ENCODE assay signal across 11 cellular contexts in the genomic region with DNA sequence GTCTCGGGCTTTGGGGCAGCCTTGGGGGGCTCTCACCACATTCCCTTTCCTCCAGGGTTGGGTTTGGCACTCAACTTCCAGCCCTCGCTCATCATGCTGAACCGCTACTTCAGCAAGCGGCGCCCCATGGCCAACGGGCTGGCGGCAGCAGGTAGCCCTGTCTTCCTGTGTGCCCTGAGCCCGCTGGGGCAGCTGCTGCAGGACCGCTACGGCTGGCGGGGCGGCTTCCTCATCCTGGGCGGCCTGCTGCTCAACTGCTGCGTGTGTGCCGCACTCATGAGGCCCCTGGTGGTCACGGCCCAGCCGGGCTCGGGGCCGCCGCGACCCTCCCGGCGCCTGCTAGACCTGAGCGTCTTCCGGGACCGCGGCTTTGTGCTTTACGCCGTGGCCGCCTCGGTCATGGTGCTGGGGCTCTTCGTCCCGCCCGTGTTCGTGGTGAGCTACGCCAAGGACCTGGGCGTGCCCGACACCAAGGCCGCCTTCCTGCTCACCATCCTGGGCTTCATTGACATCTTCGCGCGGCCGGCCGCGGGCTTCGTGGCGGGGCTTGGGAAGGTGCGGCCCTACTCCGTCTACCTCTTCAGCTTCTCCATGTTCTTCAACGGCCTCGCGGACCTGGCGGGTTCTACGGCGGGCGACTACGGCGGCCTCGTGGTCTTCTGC. TPM values are rescaled to one million over a fixed set of nuclear protein-coding genes. Genes with fewer than 3 reads are reported as not detected.
DNase-seq lines count a peak whose midpoint lies in the region; ATAC-seq, FAIRE-seq and TF ChIP-seq lines count a peak whose summit lies in the region.
"Had no signal": no experiment of that assay in that cellular context is flagged by ENCODE, and none has a peak within 500 bp of the region (broad histone marks: within the 10 kb centered on the region; RNA-seq: fewer than 3 reads in every experiment).

No MANE protein-coding gene starts in this region.

- H3K4me3 ChIP-seq in HEK293 (ENCODE audit: low read depth, low read length), result no peak overlapping the region
- no peak overlapping the region for H3K4me3 ChIP-seq in endodermal cell (ENCODE audit: low read length)
- no peak overlapping the region for H3K4me3 ChIP-seq in sigmoid colon
- H3K4me3 ChIP-seq in small intestine (ENCODE audit: low read depth in 1 of 2, low read length in 2 of 2), result no peak overlapping the region
- H3K4me3 ChIP-seq: pancreas had no signal

- WGBS in endodermal cell (ENCODE audit: insufficient coverage in 1 of 2, insufficient read length in 1 of 2), 2 experiments, result 97% methylated on average over 47 to 59 of the region's 59 CpGs
- 94 to 95% methylated on average over 59 of the region's 59 CpGs for WGBS in sigmoid colon, 2 donors
- WGBS in small intestine, 3 donors, result 91 to 93% (median 92%) methylated on average over 55 to 59 of the region's 59 CpGs

- H3K36me3 Mint-ChIP-seq in CD4-positive, alpha-beta T cell (ENCODE audit: low read depth), result peaks cover 23% of the 10 kb centered on the region
- H3K36me3 Mint-ChIP-seq in endodermal cell (ENCODE audit: low read depth), result peaks cover 6% of the 10 kb centered on the region

- H3K27me3 Mint-ChIP-seq in CD4-positive, alpha-beta T cell, result no peaks in the 10 kb centered on the region
- H3K27me3 Mint-ChIP-seq in endodermal cell (ENCODE audit: insufficient read depth), result no peaks in the 10 kb centered on the region
- H3K27me3 Mint-ChIP-seq: stimulated activated naive CD8-positive, alpha-beta T cell treated with anti-CD3 and anti-CD28 coated beads, Interleukin-15, Interleukin-2, amounts not matched to agents 100 ng/mL and 50 ng/mL, for 24 hours had no signal

- no peak for ATAC-seq in CD4-positive, alpha-beta T cell (ENCODE audit: poor library complexity)
- no peak for ATAC-seq in GM21381 (IDR thresholded peaks at IDR 0.05; ENCODE audit: unreplicated experiment)

- intact Hi-C loops in CD4-positive, alpha-beta T cell (cut with DNase I, micrococcal nuclease), result loop anchor here (2.0 to 10.0 kb wide), 7 partner anchors 35 to 202 kb away; a partner anchor contains a TSS
- intact Hi-C loops in sigmoid colon (cut with DNase I), result loop anchor here (2.0 kb wide), 1 partner anchor 62 kb away; no protein-coding TSS in a partner anchor

- FAIRE-seq in small intestine (lab: Jason Lieb, UNC), result no peak
- FAIRE-seq: pancreas had no signal

- H3K27ac Mint-ChIP-seq in CD4-positive, alpha-beta T cell, result peak overlapping the region; percentile 30
- no peak overlapping the region for H3K27ac Mint-ChIP-seq in endodermal cell
- H3K27ac Mint-ChIP-seq: stimulated activated naive CD8-positive, alpha-beta T cell treated with anti-CD3 and anti-CD28 coated beads, Interleukin-15, Interleukin-2, amounts not matched to agents 100 ng/mL and 50 ng/mL, for 24 hours had no signal

- TF ChIP-seq POLR2A in sigmoid colon (IDR thresholded peaks at IDR 0.05), result no peak

- POLR2A ChIA-PET in CD4-positive, alpha-beta T cell (lab: Charles Lee), result interaction anchor here (1.0 to 2.4 kb wide), 4 partner anchors 37 to 96 kb away, joined by 3 to 10 read pairs (median 4); a partner anchor contains a TSS
- POLR2A ChIA-PET in HEK293 (lab: Yijun Ruan, JAX), result interaction anchor here (1.1 to 2.5 kb wide), 4 partner anchors 13 to 55 kb away, joined by 3 to 13 read pairs (median 6); no protein-coding TSS in a partner anchor

- no peak overlapping the region for H3K9ac ChIP-seq in endodermal cell (ENCODE audit: extremely low read depth, low read length, poor library complexity, severe bottlenecking)

- H3K27ac ChIP-seq in CD4-positive, alpha-beta T cell (ENCODE audit: low read depth, low read length), result no peak overlapping the region
- H3K27ac ChIP-seq in HEK293 (ENCODE audit: extremely low read depth, low read depth, low read length), result no peak overlapping the region
- H3K27ac ChIP-seq in endodermal cell (ENCODE audit: low read depth, low read length), result no peak overlapping the region
- peak overlapping the region; percentile 62 to 90 (median 86) for H3K27ac ChIP-seq in sigmoid colon
- H3K27ac ChIP-seq in small intestine (ENCODE audit: low read depth in 1 of 2, low read length in 1 of 2), result no peak overlapping the region
- H3K27ac ChIP-seq: pancreas had no signal

- CTCF ChIA-PET in CD4-positive, alpha-beta T cell (lab: Charles Lee), result interaction anchor here (1.1 to 2.3 kb wide), 3 partner anchors 31 to 63 kb away, joined by 3 to 11 read pairs (median 7); no protein-coding TSS in a partner anchor
- CTCF ChIA-PET in HEK293 (lab: Yijun Ruan, JAX), result interaction anchor here (0.6 to 3.1 kb wide), 23 partner anchors 9 to 212 kb away, joined by 3 to 27 read pairs (median 5); a partner anchor contains a TSS

- no peak for TF ChIP-seq CTCF in CD4-positive, alpha-beta T cell (IDR thresholded peaks at IDR 0.05)
- TF ChIP-seq CTCF in HEK293 (tag by site-specific recombination; IDR thresholded peaks at IDR 0.05) (no peak), endodermal cell (conservative IDR thresholded peaks at IDR 0.05) (no peak), sigmoid colon (IDR thresholded peaks at IDR 0.05) (no peak)

- no peaks in the 10 kb centered on the region for H3K27me3 ChIP-seq in CD4-positive, alpha-beta T cell (ENCODE audit: control insufficient read depth, insufficient read depth, low read length)
- H3K27me3 ChIP-seq in endodermal cell (ENCODE audit: control insufficient read depth, insufficient read depth, low read length, poor library complexity, severe bottlenecking) (no peaks in the 10 kb centered on the region), sigmoid colon (no peaks in the 10 kb centered on the region), small intestine (ENCODE audit: control insufficient read depth in 2 of 2, insufficient read depth in 2 of 2, low read length in 2 of 2) (no peaks in the 10 kb centered on the region)
- H3K27me3 ChIP-seq: pancreas had no signal

- H3K36me3 ChIP-seq in HEK293 (ENCODE audit: control insufficient read depth in 2 of 2, insufficient read depth in 1 of 2, low read length in 2 of 2) (peaks cover 0 to 28% of the 10 kb centered on the region in 2 experiments; a peak in 1 of 3 replicates), endodermal cell (ENCODE audit: control insufficient read depth, insufficient read depth, low read length) (peaks cover 8% of the 10 kb centered on the region), sigmoid colon (peaks cover 0 to 19% (median 3%) of the 10 kb centered on the region in 4 donors), small intestine (ENCODE audit: control insufficient read depth in 2 of 2, insufficient read depth in 2 of 2, low read length in 2 of 2) (peaks cover 0 to 5% of the 10 kb centered on the region in 2 donors)

- no peaks in the 10 kb centered on the region for H3K9me3 ChIP-seq in CD4-positive, alpha-beta T cell (ENCODE audit: control insufficient read depth, low read length)
- H3K9me3 ChIP-seq in HEK293 (ENCODE audit: control insufficient read depth, insufficient read depth, low read depth, low read length) (no peaks in the 10 kb centered on the region), endodermal cell (ENCODE audit: control insufficient read depth, low read length) (no peaks in the 10 kb centered on the region), sigmoid colon (no peaks in the 10 kb centered on the region), small intestine (ENCODE audit: control insufficient read depth, low read depth) (no peaks in the 10 kb centered on the region)
- H3K9me3 ChIP-seq: pancreas had no signal

- H3K9me3 Mint-ChIP-seq in CD4-positive, alpha-beta T cell, result no peaks in the 10 kb centered on the region
- no peaks in the 10 kb centered on the region for H3K9me3 Mint-ChIP-seq in endodermal cell
- H3K9me3 Mint-ChIP-seq: stimulated activated naive CD8-positive, alpha-beta T cell treated with anti-CD3 and anti-CD28 coated beads, Interleukin-15, Interleukin-2, amounts not matched to agents 100 ng/mL and 50 ng/mL, for 24 hours had no signal

- peak in 1 of 10 experiments; percentile 21 for DNase-seq in CD4-positive, alpha-beta T cell
- DNase-seq in endodermal cell (peak; percentile 79), sigmoid colon (peak; percentile 74), small intestine (no peak), DMS 273 treated with DMSO at 0.1 percent for 48 hours (lab: John Stamatoyannopoulos, UW) (no peak), NCI-H226 (no peak)
- DNase-seq: amniotic stem cell had no signal

- H3K4me3 Mint-ChIP-seq in CD4-positive, alpha-beta T cell, result no peak overlapping the region
- H3K4me3 Mint-ChIP-seq in endodermal cell, result no peak overlapping the region
- H3K4me3 Mint-ChIP-seq: stimulated activated naive CD8-positive, alpha-beta T cell treated with anti-CD3 and anti-CD28 coated beads, Interleukin-15, Interleukin-2, amounts not matched to agents 100 ng/mL and 50 ng/mL, for 24 hours had no signal

- H3K4me1 ChIP-seq in HEK293 (ENCODE audit: control insufficient read depth, insufficient read depth, low read length), result peaks cover 15% of the 10 kb centered on the region
- H3K4me1 ChIP-seq in endodermal cell (ENCODE audit: control insufficient read depth, insufficient read depth, low read length), result peaks cover 5% of the 10 kb centered on the region
- H3K4me1 ChIP-seq in sigmoid colon, result peaks cover 0 to 83% (median 70%) of the 10 kb centered on the region in 4 donors
- peaks cover 0 to 2% of the 10 kb centered on the region in 2 donors for H3K4me1 ChIP-seq in small intestine (ENCODE audit: control insufficient read depth in 2 of 2, insufficient read depth in 1 of 2, low read depth in 1 of 2, low read length in 1 of 2)

- peaks cover 47% of the 10 kb centered on the region for H3K4me1 Mint-ChIP-seq in CD4-positive, alpha-beta T cell (ENCODE audit: low read depth)
- peaks cover 5% of the 10 kb centered on the region for H3K4me1 Mint-ChIP-seq in endodermal cell

- TF ChIP-seq EP300 in sigmoid colon (IDR thresholded peaks at IDR 0.05), result no peak

RNA-seq across cellular contexts. Expression of a gene that starts 8.4 kb away (rescaled TPM):
- 10 to 100 TPM; 93.4 to 99.0 TPM for total RNA-seq in CD4-positive, alpha-beta T cell
- total RNA-seq in endodermal cell, result 10 to 100 TPM; 31.8 to 39.7 TPM
- 31.8 TPM for polyA plus RNA-seq in endodermal cell (2013, experiment 1 of 2)
- polyA plus RNA-seq in endodermal cell (2013, experiment 2 of 2), result 26.2 TPM
- 10 to 100 TPM in 3 of 4 donors, 1 to 10 TPM in 1; 9.6 to 19.7 (median 11.6) TPM for total RNA-seq in sigmoid colon
- 100 to 1,000 TPM in 1 of 3 donors, 10 to 100 TPM in 2; 10.8 to 140 (median 37.9) TPM for polyA plus RNA-seq in sigmoid colon
- 10 to 100 TPM in 1 of 3 donors, 1 to 10 TPM in 2; 5.4 to 33.2 (median 7.8) TPM for polyA plus RNA-seq in small intestine

RNA-seq across cellular contexts. Expression of a gene that starts 24.6 kb away (rescaled TPM):
- 100 to 1,000 TPM; 129 to 135 TPM for total RNA-seq in CD4-positive, alpha-beta T cell
- total RNA-seq in endodermal cell (10 to 100 TPM; 61.8 to 82.8 TPM), sigmoid colon (10 to 100 TPM; 13.3 to 34.1 (median 20.8) TPM)
- polyA plus RNA-seq in endodermal cell (2013, experiment 1 of 2), result 25.7 TPM
- 22.9 TPM for polyA plus RNA-seq in endodermal cell (2013, experiment 2 of 2)
- polyA plus RNA-seq in sigmoid colon (10 to 100 TPM; 17.4 to 47.8 (median 25.4) TPM), small intestine (10 to 100 TPM; 36.7 to 97.3 (median 47.7) TPM)

RNA-seq across cellular contexts. Expression of a gene that starts 36.3 kb away (rescaled TPM):
- total RNA-seq in CD4-positive, alpha-beta T cell, result 100 to 1,000 TPM; 277 to 286 TPM
- total RNA-seq in endodermal cell (100 to 1,000 TPM; 104 to 143 TPM), sigmoid colon (10 to 100 TPM; 45.1 to 61.2 (median 48.9) TPM)
- polyA plus RNA-seq in endodermal cell (2013, experiment 1 of 2), result 101 TPM
- 74.7 TPM for polyA plus RNA-seq in endodermal cell (2013, experiment 2 of 2)
- polyA plus RNA-seq in sigmoid colon (100 to 1,000 TPM in 1 of 3 donors, 10 to 100 TPM in 2; 55.9 to 142 (median 86.2) TPM), small intestine (100 to 1,000 TPM; 111 to 148 (median 146) TPM)

Comparison
In these comparisons a context has a peak if more than half of its experiments do, and no peak if none do; other contexts are left out.
1. DNase-seq: peak in endodermal cell (single experiment) and sigmoid colon (single experiment); none in small intestine (single experiment), DMS 273 treated with DMSO at 0.1 percent for 48 hours (single experiment) and NCI-H226 (single experiment).
2. H3K27ac ChIP-seq: peak in sigmoid colon (4 of 4); none in CD4-positive, alpha-beta T cell (single experiment), HEK293 (single experiment), endodermal cell (single experiment) and small intestine (0 of 2).